ENCODE assay signal across 18 cellular contexts in genomic region chr4:146900295-146900694, GRCh38. TPM values are rescaled to one million over a fixed set of nuclear protein-coding genes. Genes with fewer than 3 reads are reported as not detected.
DNase-seq lines count a peak whose midpoint lies in the region; ATAC-seq and TF ChIP-seq lines count a peak whose summit lies in the region.
"Had no signal": no experiment of that assay in that cellular context is flagged by ENCODE, and none has a peak within 500 bp of the region (broad histone marks: within the 10 kb centered on the region; RNA-seq: fewer than 3 reads in every experiment).

No MANE protein-coding gene starts in this region.

- DNase-seq in activated CD4-positive, alpha-beta T cell treated with anti-CD3 and anti-CD28 coated beads for 48 hours, result peak; percentile 4
- no peak for DNase-seq in activated CD4-positive, alpha-beta T cell treated with anti-CD3 and anti-CD28 coated beads, Interleukin-2, amount 50 U/mL, for 1 hour
- DNase-seq in activated naive CD8-positive, alpha-beta T cell treated with anti-CD3 and anti-CD28 coated beads for 36 hours, result peak; percentile 9
- peak; percentile 26 for DNase-seq in stimulated activated CD8-positive, alpha-beta memory T cell treated with anti-CD3 and anti-CD28 coated beads, Interleukin-4, amount 100 ng/mL, for 48 hours
- no peak for DNase-seq in OCI-LY7 (ENCODE audit: low spot score)
- DNase-seq in activated CD4-positive, CD25-positive, alpha-beta regulatory T cell (lab: John Stamatoyannopoulos, UW), result no peak
- DNase-seq: 8988T; Calu3; CD8-positive, alpha-beta T cell; DMS79 treated with DMSO at 0.1 percent for 48 hours; GF-D8; GOT3; H7; HFFc6 had no signal

- no peaks in the 10 kb centered on the region for H3K79me2 ChIP-seq in OCI-LY7 (ENCODE audit: insufficient read depth, low read depth, low read length)

- H3K9me3 Mint-ChIP-seq in activated naive CD8-positive, alpha-beta T cell treated with anti-CD3 and anti-CD28 coated beads for 36 hours, result no peaks in the 10 kb centered on the region
- H3K9me3 Mint-ChIP-seq: CD8-positive, alpha-beta T cell; HFFc6 had no signal

- H3K4me1 ChIP-seq in OCI-LY7 (ENCODE audit: insufficient read depth, low read length, poor library complexity, severe bottlenecking), result no peaks in the 10 kb centered on the region
- H3K4me1 ChIP-seq: BLaER1 treated with 17β-estradiol and CSF1 and Interleukin-3, amounts not matched to agents 10 nM and 100 nM had no signal

- no peak overlapping the region for H3K27ac Mint-ChIP-seq in activated naive CD8-positive, alpha-beta T cell treated with anti-CD3 and anti-CD28 coated beads for 36 hours
- H3K27ac Mint-ChIP-seq: B cell; CD8-positive, alpha-beta T cell; HFFc6 had no signal

- no peak overlapping the region for H3K4me3 Mint-ChIP-seq in activated naive CD8-positive, alpha-beta T cell treated with anti-CD3 and anti-CD28 coated beads for 36 hours
- H3K4me3 Mint-ChIP-seq: B cell; CD8-positive, alpha-beta T cell; HFFc6 had no signal

- no peak overlapping the region for H3K4me3 ChIP-seq in OCI-LY7 (ENCODE audit: low read depth, low read length, poor library complexity, severe bottlenecking)
- H3K4me3 ChIP-seq: BLaER1 treated with 17β-estradiol and CSF1 and Interleukin-3, amounts not matched to agents 10 nM and 100 nM had no signal

- no peaks in the 10 kb centered on the region for H3K36me3 ChIP-seq in OCI-LY7 (ENCODE audit: insufficient read depth, low read length)
- H3K36me3 ChIP-seq: BLaER1 treated with 17β-estradiol and CSF1 and Interleukin-3, amounts not matched to agents 10 nM and 100 nM had no signal

- no peak overlapping the region for H3K4me2 ChIP-seq in OCI-LY7 (ENCODE audit: low read length)
- H3K4me2 ChIP-seq: BLaER1 treated with 17β-estradiol and CSF1 and Interleukin-3, amounts not matched to agents 10 nM and 100 nM had no signal

- POLR2A ChIA-PET in OCI-LY7 (lab: Charles Lee), result no interaction called here

- TF ChIP-seq CTCF in OCI-LY7 (conservative IDR thresholded peaks at IDR 0.05; ENCODE audit: low read length), result no peak

- H3K27ac ChIP-seq in OCI-LY7 (ENCODE audit: low read depth, low read length, poor library complexity, severe bottlenecking), result no peak overlapping the region
- H3K27ac ChIP-seq: BLaER1 treated with 17β-estradiol and CSF1 and Interleukin-3, amounts not matched to agents 10 nM and 100 nM had no signal

- CTCF ChIA-PET in OCI-LY7 (lab: Charles Lee; ENCODE audit: unreplicated experiment), result no interaction called here

- intact Hi-C loops in OCI-LY7 (cut with micrococcal nuclease; ENCODE audit: unreplicated experiment), result no loop called here

- no peaks in the 10 kb centered on the region for H3K9me3 ChIP-seq in OCI-LY7 (ENCODE audit: low read length)
- H3K9me3 ChIP-seq: BLaER1 treated with 17β-estradiol and CSF1 and Interleukin-3, amounts not matched to agents 10 nM and 100 nM had no signal

- BruUV-seq in OCI-LY7 (replicated peaks; lab: Mats Ljungman, UMichigan), result no TSS peak

- no peaks in the 10 kb centered on the region for H4K20me1 ChIP-seq in OCI-LY7 (ENCODE audit: insufficient read depth, low read length)
- H4K20me1 ChIP-seq: BLaER1 treated with 17β-estradiol and CSF1 and Interleukin-3, amounts not matched to agents 10 nM and 100 nM had no signal

- H2AFZ ChIP-seq in OCI-LY7 (ENCODE audit: low read length), result no peak overlapping the region

- peaks cover 30% of the 10 kb centered on the region for H3K27me3 Mint-ChIP-seq in activated naive CD8-positive, alpha-beta T cell treated with anti-CD3 and anti-CD28 coated beads for 36 hours

- no peaks in the 10 kb centered on the region for H3K36me3 Mint-ChIP-seq in activated naive CD8-positive, alpha-beta T cell treated with anti-CD3 and anti-CD28 coated beads for 36 hours
- H3K36me3 Mint-ChIP-seq: CD8-positive, alpha-beta T cell had no signal

- H3K4me1 Mint-ChIP-seq in activated naive CD8-positive, alpha-beta T cell treated with anti-CD3 and anti-CD28 coated beads for 36 hours, result peaks cover 4% of the 10 kb centered on the region
- H3K4me1 Mint-ChIP-seq: B cell had no signal

- H3K9me2 ChIP-seq in OCI-LY7 (ENCODE audit: insufficient read depth, low read length), result no peaks in the 10 kb centered on the region

- ATAC-seq in HG03378 (IDR thresholded peaks at IDR 0.05; ENCODE audit: unreplicated experiment), result no peak
- ATAC-seq: CD8-positive, alpha-beta T cell; HCT116 had no signal

RNA-seq across cellular contexts. Expression of gene TTC29, which starts 45.4 kb away (rescaled TPM):
- total RNA-seq in activated naive CD8-positive, alpha-beta T cell treated with anti-CD3 and anti-CD28 coated beads for 36 hours, result not detected
- total RNA-seq in OCI-LY7 (2014; rRNA removed; shearing (Covaris generic)), result not detected in 2 replicates
- total RNA-seq in OCI-LY7 (2022), result not detected in 2 replicates
- total RNA-seq: B cell; Calu3; CD8-positive, alpha-beta T cell; H7 had no signal

Comparison
In these comparisons a context has a peak if more than half of its experiments do, and no peak if none do; other contexts are left out.
1. DNase-seq: peak in activated CD4-positive, alpha-beta T cell treated with anti-CD3 and anti-CD28 coated beads for 48 hours (single experiment), activated naive CD8-positive, alpha-beta T cell treated with anti-CD3 and anti-CD28 coated beads for 36 hours (single experiment) and stimulated activated CD8-positive, alpha-beta memory T cell treated with anti-CD3 and anti-CD28 coated beads, Interleukin-4, amount 100 ng/mL, for 48 hours (single experiment); none in activated CD4-positive, alpha-beta T cell treated with anti-CD3 and anti-CD28 coated beads, Interleukin-2, amount 50 U/mL, for 1 hour (single experiment), OCI-LY7 (single experiment) and activated CD4-positive, CD25-positive, alpha-beta regulatory T cell (0 of 4).